30 cellular contexts compared by ENCODE assay signal in the genomic region with DNA sequence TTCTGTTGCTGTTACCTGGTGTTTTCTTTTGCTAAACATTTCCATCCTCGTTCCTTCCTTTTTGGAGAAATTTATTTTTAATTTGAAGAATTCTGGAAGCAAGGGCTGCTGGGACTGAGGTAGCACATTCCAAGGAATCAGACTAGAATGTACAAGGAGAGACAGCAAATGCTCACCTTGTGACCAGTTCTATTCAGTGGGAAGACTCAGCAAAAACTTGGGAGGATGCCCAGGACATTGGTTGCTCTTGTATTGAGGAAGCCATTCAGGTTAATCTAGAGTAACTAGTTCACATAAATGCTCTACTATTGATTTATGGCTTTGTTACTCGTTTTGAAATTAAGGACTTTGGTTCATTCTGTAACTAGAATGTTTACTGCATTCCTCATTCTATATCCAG. TPM values are rescaled to one million over a fixed set of nuclear protein-coding genes. Genes with fewer than 3 reads are reported as not detected.
DNase-seq lines count a peak whose midpoint lies in the region; ATAC-seq, FAIRE-seq and TF ChIP-seq lines count a peak whose summit lies in the region.
"Had no signal": no experiment of that assay in that cellular context is flagged by ENCODE, and none has a peak within 500 bp of the region (broad histone marks: within the 10 kb centered on the region; RNA-seq: fewer than 3 reads in every experiment).

No MANE protein-coding gene starts in this region.

- no peak for FAIRE-seq in small intestine (lab: Jason Lieb, UNC)
- FAIRE-seq: GM18507 had no signal

- ATAC-seq in GM23338, result no peak
- ATAC-seq: left ventricle myocardium superior, upper lobe of right lung had no signal

- H3K27me3 ChIP-seq in small intestine (ENCODE audit: control insufficient read depth in 2 of 2, insufficient read depth in 2 of 2, low read length in 2 of 2), result no peaks in the 10 kb centered on the region
- H3K27me3 ChIP-seq in GM23338 (ENCODE audit: insufficient read depth), result no peaks in the 10 kb centered on the region
- H3K27me3 ChIP-seq: adrenal gland, BE2C, esophagus muscularis mucosa, stomach, upper lobe of right lung had no signal

- DNase-seq in NCI-H2029 (lab: John Stamatoyannopoulos, UW) (peak; percentile 9), NCI-H2029 treated with DMSO at 0.1 percent for 48 hours (lab: John Stamatoyannopoulos, UW) (no peak), fibroblast of the aortic adventitia (ENCODE audit: low read depth) (peak; percentile 74), small intestine (peak; percentile 79), GM23338 (ENCODE audit: low spot score) (no peak), GOT3 (lab: John Stamatoyannopoulos, UW) (no peak)
- DNase-seq in activated CD4-positive, CD25-positive, alpha-beta regulatory T cell treated with anti-CD3 and anti-CD28 coated beads, Interleukin-2, amount 50 U/mL, for 72 hours, result no peak
- DNase-seq: activated CD4-positive, alpha-beta memory T cell treated with anti-CD3 and anti-CD28 coated beads for 36 hours; activated gamma-delta T cell treated with Interleukin-2 at 50 U/mL for 16 hours; activated T-cell treated with anti-CD3 and anti-CD28 coated beads for 4 hours; adrenal gland; BE2C; central memory CD4-positive, alpha-beta T cell; left ventricle myocardium superior; MM.1S; NCI-H1436 treated with DMSO at 0.1 percent for 48 hours; NCI-H2171 treated with DMSO at 0.1 percent for 48 hours; NCI-H526 treated with DMSO at 0.1 percent for 48 hours; spleen; stimulated activated CD4-positive, alpha-beta T cell treated with anti-CD3 and anti-CD28 coated beads, Interleukin-4, amount 100 ng/mL, for 4 hours; stomach; T-helper 2 cell; upper lobe of right lung; WERI-Rb-1 had no signal

- no peaks in the 10 kb centered on the region for H3K9me3 ChIP-seq in small intestine (ENCODE audit: control insufficient read depth, low read depth)
- H3K9me3 ChIP-seq: adrenal gland, BE2C, esophagus muscularis mucosa, stomach, upper lobe of right lung had no signal

- peaks cover 6% of the 10 kb centered on the region for H3K4me1 Mint-ChIP-seq in GM23338

- H3K4me3 ChIP-seq in fibroblast of the aortic adventitia (ENCODE audit: low read depth, low read length) (no peak overlapping the region), small intestine (ENCODE audit: low read depth in 1 of 2, low read length in 2 of 2) (no peak overlapping the region), GM23338 (no peak overlapping the region)
- H3K4me3 ChIP-seq: adrenal gland, esophagus muscularis mucosa, spleen, stomach, upper lobe of right lung had no signal

- no peak overlapping the region for H3K27ac Mint-ChIP-seq in GM23338
- H3K27ac Mint-ChIP-seq: activated CD4-positive, alpha-beta memory T cell treated with anti-CD3 and anti-CD28 coated beads for 36 hours; progenitor cell of endocrine pancreas had no signal

- 37 to 54% (median 47%) methylated on average over 2 of the region's 2 CpGs for WGBS in small intestine, 3 donors

- peaks cover 2% of the 10 kb centered on the region; the same call in 1 of the 3 replicates for H3K9me3 Mint-ChIP-seq in GM23338
- H3K9me3 Mint-ChIP-seq: activated CD4-positive, alpha-beta memory T cell treated with anti-CD3 and anti-CD28 coated beads for 36 hours had no signal

- no peaks in the 10 kb centered on the region for H3K79me2 ChIP-seq in GM23338 (replicated peaks; ENCODE audit: insufficient read depth)

- no peaks in the 10 kb centered on the region for H3K36me3 Mint-ChIP-seq in GM23338 (ENCODE audit: low read depth)
- H3K36me3 Mint-ChIP-seq: activated CD4-positive, alpha-beta memory T cell treated with anti-CD3 and anti-CD28 coated beads for 36 hours had no signal

- H4K20me1 ChIP-seq in GM23338 (replicated peaks; ENCODE audit: insufficient read depth), result no peaks in the 10 kb centered on the region

- H3K27me3 Mint-ChIP-seq in GM23338 (ENCODE audit: insufficient read depth, low read depth, poor library complexity), result peaks cover 3% of the 10 kb centered on the region
- H3K27me3 Mint-ChIP-seq: progenitor cell of endocrine pancreas had no signal

- no peak overlapping the region for H2AFZ ChIP-seq in GM23338

- no peak overlapping the region for H3K4me2 ChIP-seq in GM23338

- H3K4me3 Mint-ChIP-seq in GM23338, result no peak overlapping the region
- H3K4me3 Mint-ChIP-seq: activated CD4-positive, alpha-beta memory T cell treated with anti-CD3 and anti-CD28 coated beads for 36 hours had no signal

- no peaks in the 10 kb centered on the region for H3K9me2 ChIP-seq in GM23338 (ENCODE audit: insufficient read depth)

- H3K4me1 ChIP-seq in small intestine (ENCODE audit: control insufficient read depth in 2 of 2, insufficient read depth in 1 of 2, low read depth in 1 of 2, low read length in 1 of 2), result peaks cover 3 to 4% of the 10 kb centered on the region in 2 donors
- H3K4me1 ChIP-seq in GM23338 (ENCODE audit: insufficient read depth), result peaks cover 3% of the 10 kb centered on the region; the same call in 1 of the 2 replicates
- H3K4me1 ChIP-seq: adrenal gland, BE2C, spleen had no signal

- H3F3A ChIP-seq in GM23338 (replicated peaks; ENCODE audit: low read depth), result no peaks in the 10 kb centered on the region

- H3K27ac ChIP-seq in VCaP, result peak overlapping the region; percentile 64
- H3K27ac ChIP-seq in small intestine (ENCODE audit: low read depth in 1 of 2, low read length in 1 of 2), result no peak overlapping the region
- no peak overlapping the region for H3K27ac ChIP-seq in GM23338 (ENCODE audit: low read depth)
- H3K27ac ChIP-seq: 22Rv1, adrenal gland, esophagus muscularis mucosa, spleen, upper lobe of right lung, WERI-Rb-1 had no signal

- TF ChIP-seq CTCF in VCaP (conservative IDR thresholded peaks at IDR 0.05) (no peak), fibroblast of the aortic adventitia (IDR thresholded peaks at IDR 0.05; ENCODE audit: insufficient read depth, low read length) (no peak), GM23338 (conservative IDR thresholded peaks at IDR 0.05; ENCODE audit: low read depth in 2 of 2) (no peak)

- no peaks in the 10 kb centered on the region for H3K36me3 ChIP-seq in small intestine (ENCODE audit: control insufficient read depth in 2 of 2, insufficient read depth in 2 of 2, low read length in 2 of 2)
- no peaks in the 10 kb centered on the region; the same call in 1 of the 2 replicates for H3K36me3 ChIP-seq in GM23338 (ENCODE audit: insufficient read depth)
- H3K36me3 ChIP-seq: adrenal gland, BE2C, esophagus muscularis mucosa, spleen, stomach, upper lobe of right lung, WERI-Rb-1 had no signal

TF ChIP-seq in GM23338, 12 proteins besides CTCF, POLR2A, EP300 and RAD21 (continues in another document):
- TF ChIP-seq ZNF462 (CRISPR knock-in tag; IDR thresholded peaks at IDR 0.05), result no peak

RNA-seq across cellular contexts. Expression of gene PLCE1, which starts 11.3 kb away (rescaled TPM):
- 4.2 and 8.9 TPM in 2 replicates for total RNA-seq in fibroblast of the aortic adventitia (ENCODE audit: low replicate concordance)
- polyA plus RNA-seq in small intestine, result 1 to 10 TPM; 1.6 to 5.1 (median 2.5) TPM
- 0.08 and 0.10 TPM in 2 replicates for total RNA-seq in GM23338 (2014; rRNA removed; shearing (Covaris generic))
- polyA plus RNA-seq in GM23338 (2016; fragmentation: Nextera tagmentation; extraction: Ambion mirVana), result 0.49 and 0.58 TPM in 2 replicates
- total RNA-seq: mononuclear cell had no signal

Comparison
In these comparisons a context has a peak if more than half of its experiments do, and no peak if none do; other contexts are left out.
1. DNase-seq: peak in NCI-H2029 (single experiment), fibroblast of the aortic adventitia (single experiment) and small intestine (single experiment); none in NCI-H2029 treated with DMSO at 0.1 percent for 48 hours (single experiment), GM23338 (single experiment), activated CD4-positive, CD25-positive, alpha-beta regulatory T cell treated with anti-CD3 and anti-CD28 coated beads, Interleukin-2, amount 50 U/mL, for 72 hours (single experiment) and GOT3 (single experiment).